In genomic region chr19:12695997-12696365, GRCh38 we compare ENCODE assay signal across 2 cellular contexts.
TF ChIP-seq lines count a peak whose summit lies in the region.

No MANE protein-coding gene starts in this region.

TF ChIP-seq in HCT116, 20 proteins besides CTCF, POLR2A, EP300 and RAD21 (continued from another document):
- TF ChIP-seq REST (IDR thresholded peaks at IDR 0.05; ENCODE audit: low read depth), result no peak

TF ChIP-seq in SK-N-SH treated with all-trans-retinoic acid at 6 μM for 48 hours, 23 proteins besides CTCF, POLR2A, EP300 and RAD21 (continued from another document):
- TF ChIP-seq ZNF565 (CRISPR knock-in tag; conservative IDR thresholded peaks at IDR 0.05; ENCODE audit: low read depth) (no peak), TOX (CRISPR knock-in tag; IDR thresholded peaks at IDR 0.05; ENCODE audit: borderline replicate concordance) (no peak), ISL1 (CRISPR knock-in tag; IDR thresholded peaks at IDR 0.05) (no peak), ZNF70 (CRISPR knock-in tag; IDR thresholded peaks at IDR 0.05) (no peak), ZNF8 (CRISPR knock-in tag; IDR thresholded peaks at IDR 0.05) (no peak), PPARA (CRISPR knock-in tag; IDR thresholded peaks at IDR 0.05; ENCODE audit: borderline replicate concordance) (no peak), ZFP30 (CRISPR knock-in tag; IDR thresholded peaks at IDR 0.05) (no peak)
TF ChIP-seq in SK-N-SH treated with all-trans-retinoic acid at 6 μM for 48 hours: peak in this region for 0.
